Comparison of ENCODE assay signal across 1 cellular context in the genomic region with DNA sequence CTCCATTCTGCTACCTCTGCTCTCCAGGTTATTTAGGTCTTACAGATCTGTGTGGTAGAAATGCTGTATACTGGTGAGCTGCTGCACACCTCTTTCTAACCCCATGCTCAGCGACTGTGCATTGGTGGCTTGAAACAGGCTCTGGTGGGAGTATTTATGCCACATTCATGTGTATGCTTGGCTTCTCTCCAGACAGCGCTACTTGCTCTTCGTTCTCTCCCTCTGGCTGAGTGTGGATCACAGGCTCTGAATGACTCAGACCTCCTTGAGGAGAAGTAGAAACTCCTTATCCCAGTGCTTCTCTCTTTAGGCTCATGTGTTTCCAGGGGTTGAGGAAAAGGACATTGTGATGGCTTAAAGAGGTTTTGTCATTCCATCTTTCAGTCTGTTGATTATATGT.
TF ChIP-seq lines count a peak whose summit lies in the region.

No MANE protein-coding gene starts in this region.

TF ChIP-seq in GM23338, 12 proteins besides CTCF, POLR2A, EP300 and RAD21 (continued from another document):
- TF ChIP-seq, protein P1, sequence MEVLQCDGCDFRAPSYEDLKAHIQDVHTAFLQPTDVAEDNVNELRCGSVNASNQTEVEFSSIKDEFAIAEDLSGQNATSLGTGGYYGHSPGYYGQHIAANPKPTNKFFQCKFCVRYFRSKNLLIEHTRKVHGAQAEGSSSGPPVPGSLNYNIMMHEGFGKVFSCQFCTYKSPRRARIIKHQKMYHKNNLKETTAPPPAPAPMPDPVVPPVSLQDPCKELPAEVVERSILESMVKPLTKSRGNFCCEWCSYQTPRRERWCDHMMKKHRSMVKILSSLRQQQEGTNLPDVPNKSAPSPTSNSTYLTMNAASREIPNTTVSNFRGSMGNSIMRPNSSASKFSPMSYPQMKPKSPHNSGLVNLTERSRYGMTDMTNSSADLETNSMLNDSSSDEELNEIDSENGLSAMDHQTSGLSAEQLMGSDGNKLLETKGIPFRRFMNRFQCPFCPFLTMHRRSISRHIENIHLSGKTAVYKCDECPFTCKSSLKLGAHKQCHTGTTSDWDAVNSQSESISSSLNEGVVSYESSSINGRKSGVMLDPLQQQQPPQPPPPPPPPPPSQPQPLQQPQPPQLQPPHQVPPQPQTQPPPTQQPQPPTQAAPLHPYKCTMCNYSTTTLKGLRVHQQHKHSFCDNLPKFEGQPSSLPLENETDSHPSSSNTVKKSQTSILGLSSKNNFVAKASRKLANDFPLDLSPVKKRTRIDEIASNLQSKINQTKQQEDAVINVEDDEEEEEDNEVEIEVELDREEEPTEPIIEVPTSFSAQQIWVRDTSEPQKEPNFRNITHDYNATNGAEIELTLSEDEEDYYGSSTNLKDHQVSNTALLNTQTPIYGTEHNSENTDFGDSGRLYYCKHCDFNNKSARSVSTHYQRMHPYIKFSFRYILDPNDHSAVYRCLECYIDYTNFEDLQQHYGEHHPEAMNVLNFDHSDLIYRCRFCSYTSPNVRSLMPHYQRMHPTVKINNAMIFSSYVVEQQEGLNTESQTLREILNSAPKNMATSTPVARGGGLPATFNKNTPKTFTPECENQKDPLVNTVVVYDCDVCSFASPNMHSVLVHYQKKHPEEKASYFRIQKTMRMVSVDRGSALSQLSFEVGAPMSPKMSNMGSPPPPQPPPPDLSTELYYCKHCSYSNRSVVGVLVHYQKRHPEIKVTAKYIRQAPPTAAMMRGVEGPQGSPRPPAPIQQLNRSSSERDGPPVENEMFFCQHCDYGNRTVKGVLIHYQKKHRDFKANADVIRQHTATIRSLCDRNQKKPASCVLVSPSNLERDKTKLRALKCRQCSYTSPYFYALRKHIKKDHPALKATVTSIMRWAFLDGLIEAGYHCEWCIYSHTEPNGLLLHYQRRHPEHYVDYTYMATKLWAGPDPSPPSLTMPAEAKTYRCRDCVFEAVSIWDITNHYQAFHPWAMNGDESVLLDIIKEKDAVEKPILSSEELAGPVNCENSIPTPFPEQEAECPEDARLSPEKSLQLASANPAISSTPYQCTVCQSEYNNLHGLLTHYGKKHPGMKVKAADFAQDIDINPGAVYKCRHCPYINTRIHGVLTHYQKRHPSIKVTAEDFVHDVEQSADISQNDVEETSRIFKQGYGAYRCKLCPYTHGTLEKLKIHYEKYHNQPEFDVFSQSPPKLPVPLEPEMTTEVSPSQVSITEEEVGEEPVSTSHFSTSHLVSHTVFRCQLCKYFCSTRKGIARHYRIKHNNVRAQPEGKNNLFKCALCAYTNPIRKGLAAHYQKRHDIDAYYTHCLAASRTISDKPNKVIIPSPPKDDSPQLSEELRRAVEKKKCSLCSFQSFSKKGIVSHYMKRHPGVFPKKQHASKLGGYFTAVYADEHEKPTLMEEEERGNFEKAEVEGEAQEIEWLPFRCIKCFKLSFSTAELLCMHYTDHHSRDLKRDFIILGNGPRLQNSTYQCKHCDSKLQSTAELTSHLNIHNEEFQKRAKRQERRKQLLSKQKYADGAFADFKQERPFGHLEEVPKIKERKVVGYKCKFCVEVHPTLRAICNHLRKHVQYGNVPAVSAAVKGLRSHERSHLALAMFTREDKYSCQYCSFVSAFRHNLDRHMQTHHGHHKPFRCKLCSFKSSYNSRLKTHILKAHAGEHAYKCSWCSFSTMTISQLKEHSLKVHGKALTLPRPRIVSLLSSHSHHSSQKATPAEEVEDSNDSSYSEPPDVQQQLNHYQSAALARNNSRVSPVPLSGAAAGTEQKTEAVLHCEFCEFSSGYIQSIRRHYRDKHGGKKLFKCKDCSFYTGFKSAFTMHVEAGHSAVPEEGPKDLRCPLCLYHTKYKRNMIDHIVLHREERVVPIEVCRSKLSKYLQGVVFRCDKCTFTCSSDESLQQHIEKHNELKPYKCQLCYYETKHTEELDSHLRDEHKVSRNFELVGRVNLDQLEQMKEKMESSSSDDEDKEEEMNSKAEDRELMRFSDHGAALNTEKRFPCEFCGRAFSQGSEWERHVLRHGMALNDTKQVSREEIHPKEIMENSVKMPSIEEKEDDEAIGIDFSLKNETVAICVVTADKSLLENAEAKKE (CRISPR knock-in tag; IDR thresholded peaks at IDR 0.05): no peak
- TF ChIP-seq ZNF331 (CRISPR knock-in tag; IDR thresholded peaks at IDR 0.05; ENCODE audit: low read depth) (no peak), STAT1 (IDR thresholded peaks at IDR 0.05; ENCODE audit: unreplicated experiment) (no peak), JUNB (IDR thresholded peaks at IDR 0.05; ENCODE audit: unreplicated experiment) (no peak), NANOG (IDR thresholded peaks at IDR 0.05; ENCODE audit: borderline replicate concordance) (no peak), EZH2 (IDR thresholded peaks at IDR 0.05; ENCODE audit: low read depth, unreplicated experiment) (no peak)
- TF ChIP-seq, protein P2, sequence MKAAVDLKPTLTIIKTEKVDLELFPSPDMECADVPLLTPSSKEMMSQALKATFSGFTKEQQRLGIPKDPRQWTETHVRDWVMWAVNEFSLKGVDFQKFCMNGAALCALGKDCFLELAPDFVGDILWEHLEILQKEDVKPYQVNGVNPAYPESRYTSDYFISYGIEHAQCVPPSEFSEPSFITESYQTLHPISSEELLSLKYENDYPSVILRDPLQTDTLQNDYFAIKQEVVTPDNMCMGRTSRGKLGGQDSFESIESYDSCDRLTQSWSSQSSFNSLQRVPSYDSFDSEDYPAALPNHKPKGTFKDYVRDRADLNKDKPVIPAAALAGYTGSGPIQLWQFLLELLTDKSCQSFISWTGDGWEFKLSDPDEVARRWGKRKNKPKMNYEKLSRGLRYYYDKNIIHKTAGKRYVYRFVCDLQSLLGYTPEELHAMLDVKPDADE (IDR thresholded peaks at IDR 0.05): no peak
